In the genomic region with DNA sequence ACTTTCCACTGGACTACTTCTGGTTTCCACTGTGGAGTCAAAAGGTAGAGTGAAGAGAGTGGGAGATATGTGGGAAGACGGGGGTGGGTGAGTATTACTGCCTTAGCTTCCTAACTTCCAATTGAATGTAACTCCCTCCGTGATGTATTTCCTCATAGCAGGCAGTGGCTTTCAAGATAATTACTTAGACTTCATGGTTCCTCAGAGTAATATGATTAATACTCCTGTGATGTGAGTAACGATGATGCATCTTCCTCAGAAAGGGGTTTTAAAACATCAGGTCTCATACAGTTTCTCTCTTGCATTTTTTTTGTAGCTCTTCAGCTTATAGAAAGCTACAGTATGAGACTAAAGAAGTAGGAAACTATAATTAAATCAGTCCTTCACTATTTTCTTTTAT, we compare ENCODE assay signal across 21 cellular contexts.
"Had no signal": no experiment of that assay in that cellular context is flagged by ENCODE, and none has a peak within 500 bp of the region (broad histone marks: within the 10 kb centered on the region; RNA-seq: fewer than 3 reads in every experiment).

No MANE protein-coding gene starts in this region.

- H3K36me3 Mint-ChIP-seq: activated naive CD8-positive, alpha-beta T cell treated with anti-CD3 and anti-CD28 coated beads, Interleukin-2, amount 10 ng/mL, durations not matched to agents 7 days and 5 days; brain; stimulated activated naive B cell treated with anti-CD40 and anti-IgM and Interleukin-4, amounts not matched to agents 10 μg/mL and 1 μg/mL and 100 μg/mL, for 72 hours had no signal

- H3K4me3 Mint-ChIP-seq: activated CD8-positive, alpha-beta T cell treated with anti-CD3 and anti-CD28 coated beads for 36 hours; activated naive CD8-positive, alpha-beta T cell treated with anti-CD3 and anti-CD28 coated beads, Interleukin-2, amount 10 ng/mL, durations not matched to agents 7 days and 5 days; brain; central memory CD8-positive, alpha-beta T cell; nephron progenitor cell; stimulated activated naive B cell treated with anti-CD40 and anti-IgM and Interleukin-4, amounts not matched to agents 10 μg/mL and 1 μg/mL and 100 μg/mL, for 72 hours had no signal

- H3K4me1 Mint-ChIP-seq: activated naive CD8-positive, alpha-beta T cell treated with anti-CD3 and anti-CD28 coated beads, Interleukin-2, amount 10 ng/mL, durations not matched to agents 7 days and 5 days; brain; central memory CD8-positive, alpha-beta T cell; nephron progenitor cell; stimulated activated naive B cell treated with anti-CD40 and anti-IgM and Interleukin-4, amounts not matched to agents 10 μg/mL and 1 μg/mL and 100 μg/mL, for 72 hours had no signal

- DNase-seq: activated CD4-positive, alpha-beta T cell treated with anti-CD3 and anti-CD28 coated beads for 48 hours; activated CD4-positive, CD25-positive, alpha-beta regulatory T cell; activated CD8-positive, alpha-beta T cell treated with anti-CD3 and anti-CD28 coated beads for 36 hours; activated naive CD4-positive, alpha-beta T cell treated with Interleukin-2 at 50 U/mL for 16 hours; activated naive CD8-positive, alpha-beta T cell treated with anti-CD3 and anti-CD28 coated beads, Interleukin-2, amount 10 ng/mL, durations not matched to agents 7 days and 5 days; activated T-cell treated with anti-CD3 and anti-CD28 coated beads, Interleukin-2, amount 50 U/mL, for 1 hour; colonic mucosa; gastrocnemius medialis; head of caudate nucleus; kidney; left ventricle myocardium inferior; mammary epithelial cell; nephron progenitor cell; nucleus accumbens; retina; spleen; stimulated activated naive B cell treated with anti-CD40 and anti-IgM and Interleukin-4, amounts not matched to agents 10 μg/mL and 1 μg/mL and 100 μg/mL, for 72 hours; upper lobe of right lung had no signal

- H3K27ac Mint-ChIP-seq: activated CD8-positive, alpha-beta T cell treated with anti-CD3 and anti-CD28 coated beads for 36 hours; activated naive CD8-positive, alpha-beta T cell treated with anti-CD3 and anti-CD28 coated beads, Interleukin-2, amount 10 ng/mL, durations not matched to agents 7 days and 5 days; activated T-helper 2 cell treated with anti-CD3 and anti-CD28 coated beads, Interferon-gamma antibody, Interleukin-2, Interleukin-4, amounts not matched to agents 10 μg/mL and 5 μg/mL and 100 μg/mL, durations not matched to agents 14 hours and 24 hours and 36 hours; brain; nephron progenitor cell; stimulated activated naive B cell treated with anti-CD40 and anti-IgM and Interleukin-4, amounts not matched to agents 10 μg/mL and 1 μg/mL and 100 μg/mL, for 72 hours had no signal

- ATAC-seq: activated CD8-positive, alpha-beta T cell treated with anti-CD3 and anti-CD28 coated beads for 36 hours; gastrocnemius medialis; stimulated activated naive B cell treated with anti-CD40 and anti-IgM and Interleukin-4, amounts not matched to agents 10 μg/mL and 1 μg/mL and 100 μg/mL, for 72 hours; upper lobe of right lung had no signal

- H3K27me3 Mint-ChIP-seq: activated CD8-positive, alpha-beta T cell treated with anti-CD3 and anti-CD28 coated beads for 36 hours; activated naive CD8-positive, alpha-beta T cell treated with anti-CD3 and anti-CD28 coated beads, Interleukin-2, amount 10 ng/mL, durations not matched to agents 7 days and 5 days; central memory CD8-positive, alpha-beta T cell; stimulated activated naive B cell treated with anti-CD40 and anti-IgM and Interleukin-4, amounts not matched to agents 10 μg/mL and 1 μg/mL and 100 μg/mL, for 72 hours had no signal
